Comparison of ENCODE assay signal across 1 cellular context in the genomic region with DNA sequence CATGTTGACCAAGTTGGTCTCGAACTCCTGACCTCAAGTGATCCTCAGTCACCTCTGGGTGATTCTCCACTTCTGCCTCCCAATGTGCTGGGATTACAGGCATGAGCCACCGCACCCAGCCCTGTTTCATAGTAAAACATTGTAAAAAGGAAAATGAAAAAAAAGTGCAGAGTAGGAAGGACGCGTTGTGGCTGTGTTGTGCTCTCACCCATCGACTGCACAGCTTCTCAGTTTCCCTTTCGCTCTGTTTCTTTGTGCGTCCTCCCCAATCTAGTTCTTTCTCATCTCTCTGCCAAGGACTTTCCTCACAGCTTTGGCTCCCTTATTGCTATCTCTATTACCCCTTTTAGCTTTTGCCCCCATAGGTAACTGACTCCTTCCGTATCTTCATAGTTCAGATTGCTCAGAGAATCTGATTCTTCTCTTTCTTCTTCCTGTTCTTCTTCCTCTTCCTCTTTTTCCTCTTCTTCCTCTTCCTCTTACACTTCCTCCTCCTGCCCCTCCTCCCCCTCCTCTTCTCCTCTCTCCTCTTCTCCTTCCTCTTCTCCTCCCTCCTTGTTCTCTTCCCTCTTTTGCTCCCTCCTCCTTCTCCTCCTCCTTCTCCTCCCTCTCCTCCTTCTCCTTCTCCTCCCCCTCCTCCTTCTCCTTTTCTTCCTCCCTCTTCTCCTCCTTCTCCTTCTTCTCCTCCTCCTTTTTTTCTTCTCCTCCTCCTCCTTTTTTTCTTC.
TF ChIP-seq lines count a peak whose summit lies in the region.

No MANE protein-coding gene starts in this region.

TF ChIP-seq in GM23338, 12 proteins besides CTCF, POLR2A, EP300 and RAD21 (continued from another document):
- TF ChIP-seq, protein P1, sequence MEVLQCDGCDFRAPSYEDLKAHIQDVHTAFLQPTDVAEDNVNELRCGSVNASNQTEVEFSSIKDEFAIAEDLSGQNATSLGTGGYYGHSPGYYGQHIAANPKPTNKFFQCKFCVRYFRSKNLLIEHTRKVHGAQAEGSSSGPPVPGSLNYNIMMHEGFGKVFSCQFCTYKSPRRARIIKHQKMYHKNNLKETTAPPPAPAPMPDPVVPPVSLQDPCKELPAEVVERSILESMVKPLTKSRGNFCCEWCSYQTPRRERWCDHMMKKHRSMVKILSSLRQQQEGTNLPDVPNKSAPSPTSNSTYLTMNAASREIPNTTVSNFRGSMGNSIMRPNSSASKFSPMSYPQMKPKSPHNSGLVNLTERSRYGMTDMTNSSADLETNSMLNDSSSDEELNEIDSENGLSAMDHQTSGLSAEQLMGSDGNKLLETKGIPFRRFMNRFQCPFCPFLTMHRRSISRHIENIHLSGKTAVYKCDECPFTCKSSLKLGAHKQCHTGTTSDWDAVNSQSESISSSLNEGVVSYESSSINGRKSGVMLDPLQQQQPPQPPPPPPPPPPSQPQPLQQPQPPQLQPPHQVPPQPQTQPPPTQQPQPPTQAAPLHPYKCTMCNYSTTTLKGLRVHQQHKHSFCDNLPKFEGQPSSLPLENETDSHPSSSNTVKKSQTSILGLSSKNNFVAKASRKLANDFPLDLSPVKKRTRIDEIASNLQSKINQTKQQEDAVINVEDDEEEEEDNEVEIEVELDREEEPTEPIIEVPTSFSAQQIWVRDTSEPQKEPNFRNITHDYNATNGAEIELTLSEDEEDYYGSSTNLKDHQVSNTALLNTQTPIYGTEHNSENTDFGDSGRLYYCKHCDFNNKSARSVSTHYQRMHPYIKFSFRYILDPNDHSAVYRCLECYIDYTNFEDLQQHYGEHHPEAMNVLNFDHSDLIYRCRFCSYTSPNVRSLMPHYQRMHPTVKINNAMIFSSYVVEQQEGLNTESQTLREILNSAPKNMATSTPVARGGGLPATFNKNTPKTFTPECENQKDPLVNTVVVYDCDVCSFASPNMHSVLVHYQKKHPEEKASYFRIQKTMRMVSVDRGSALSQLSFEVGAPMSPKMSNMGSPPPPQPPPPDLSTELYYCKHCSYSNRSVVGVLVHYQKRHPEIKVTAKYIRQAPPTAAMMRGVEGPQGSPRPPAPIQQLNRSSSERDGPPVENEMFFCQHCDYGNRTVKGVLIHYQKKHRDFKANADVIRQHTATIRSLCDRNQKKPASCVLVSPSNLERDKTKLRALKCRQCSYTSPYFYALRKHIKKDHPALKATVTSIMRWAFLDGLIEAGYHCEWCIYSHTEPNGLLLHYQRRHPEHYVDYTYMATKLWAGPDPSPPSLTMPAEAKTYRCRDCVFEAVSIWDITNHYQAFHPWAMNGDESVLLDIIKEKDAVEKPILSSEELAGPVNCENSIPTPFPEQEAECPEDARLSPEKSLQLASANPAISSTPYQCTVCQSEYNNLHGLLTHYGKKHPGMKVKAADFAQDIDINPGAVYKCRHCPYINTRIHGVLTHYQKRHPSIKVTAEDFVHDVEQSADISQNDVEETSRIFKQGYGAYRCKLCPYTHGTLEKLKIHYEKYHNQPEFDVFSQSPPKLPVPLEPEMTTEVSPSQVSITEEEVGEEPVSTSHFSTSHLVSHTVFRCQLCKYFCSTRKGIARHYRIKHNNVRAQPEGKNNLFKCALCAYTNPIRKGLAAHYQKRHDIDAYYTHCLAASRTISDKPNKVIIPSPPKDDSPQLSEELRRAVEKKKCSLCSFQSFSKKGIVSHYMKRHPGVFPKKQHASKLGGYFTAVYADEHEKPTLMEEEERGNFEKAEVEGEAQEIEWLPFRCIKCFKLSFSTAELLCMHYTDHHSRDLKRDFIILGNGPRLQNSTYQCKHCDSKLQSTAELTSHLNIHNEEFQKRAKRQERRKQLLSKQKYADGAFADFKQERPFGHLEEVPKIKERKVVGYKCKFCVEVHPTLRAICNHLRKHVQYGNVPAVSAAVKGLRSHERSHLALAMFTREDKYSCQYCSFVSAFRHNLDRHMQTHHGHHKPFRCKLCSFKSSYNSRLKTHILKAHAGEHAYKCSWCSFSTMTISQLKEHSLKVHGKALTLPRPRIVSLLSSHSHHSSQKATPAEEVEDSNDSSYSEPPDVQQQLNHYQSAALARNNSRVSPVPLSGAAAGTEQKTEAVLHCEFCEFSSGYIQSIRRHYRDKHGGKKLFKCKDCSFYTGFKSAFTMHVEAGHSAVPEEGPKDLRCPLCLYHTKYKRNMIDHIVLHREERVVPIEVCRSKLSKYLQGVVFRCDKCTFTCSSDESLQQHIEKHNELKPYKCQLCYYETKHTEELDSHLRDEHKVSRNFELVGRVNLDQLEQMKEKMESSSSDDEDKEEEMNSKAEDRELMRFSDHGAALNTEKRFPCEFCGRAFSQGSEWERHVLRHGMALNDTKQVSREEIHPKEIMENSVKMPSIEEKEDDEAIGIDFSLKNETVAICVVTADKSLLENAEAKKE (CRISPR knock-in tag; IDR thresholded peaks at IDR 0.05), result no peak
- TF ChIP-seq, protein P2, sequence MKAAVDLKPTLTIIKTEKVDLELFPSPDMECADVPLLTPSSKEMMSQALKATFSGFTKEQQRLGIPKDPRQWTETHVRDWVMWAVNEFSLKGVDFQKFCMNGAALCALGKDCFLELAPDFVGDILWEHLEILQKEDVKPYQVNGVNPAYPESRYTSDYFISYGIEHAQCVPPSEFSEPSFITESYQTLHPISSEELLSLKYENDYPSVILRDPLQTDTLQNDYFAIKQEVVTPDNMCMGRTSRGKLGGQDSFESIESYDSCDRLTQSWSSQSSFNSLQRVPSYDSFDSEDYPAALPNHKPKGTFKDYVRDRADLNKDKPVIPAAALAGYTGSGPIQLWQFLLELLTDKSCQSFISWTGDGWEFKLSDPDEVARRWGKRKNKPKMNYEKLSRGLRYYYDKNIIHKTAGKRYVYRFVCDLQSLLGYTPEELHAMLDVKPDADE (IDR thresholded peaks at IDR 0.05), result no peak
- TF ChIP-seq JUNB (IDR thresholded peaks at IDR 0.05; ENCODE audit: unreplicated experiment) (no peak), POLR2AphosphoS5 (IDR thresholded peaks at IDR 0.05; ENCODE audit: low read depth) (no peak), EZH2 (IDR thresholded peaks at IDR 0.05; ENCODE audit: low read depth, unreplicated experiment) (no peak)
